Comparison of ENCODE assay signal across 10 cellular contexts in genomic region chr12:67442347-67442841, GRCh38.
A peak's percentile ranks its signal among the peaks of the same experiment; 100 is the strongest.
DNase-seq lines count a peak whose midpoint lies in the region; ATAC-seq and TF ChIP-seq lines count a peak whose summit lies in the region.
"Had no signal": no experiment of that assay in that cellular context is flagged by ENCODE, and none has a peak within 500 bp of the region (broad histone marks: within the 10 kb centered on the region; RNA-seq: fewer than 3 reads in every experiment).

No MANE protein-coding gene starts in this region.

- no peaks in the 10 kb centered on the region for H3K27me3 Mint-ChIP-seq in chondrocyte (ENCODE audit: low read depth)
- H3K27me3 Mint-ChIP-seq in naive thymus-derived CD4-positive, alpha-beta T cell = peaks cover 0 to 8% (median 0%) of the 10 kb centered on the region in 5 donors
- H3K27me3 Mint-ChIP-seq: activated naive CD8-positive, alpha-beta T cell treated with anti-CD3 and anti-CD28 coated beads, Interleukin-2, amount 10 ng/mL, durations not matched to agents 7 days and 5 days had no signal

- H3K36me3 Mint-ChIP-seq in chondrocyte (ENCODE audit: low read depth) = no peaks in the 10 kb centered on the region
- peaks cover 0 to 9% (median 3%) of the 10 kb centered on the region in 5 donors for H3K36me3 Mint-ChIP-seq in naive thymus-derived CD4-positive, alpha-beta T cell
- H3K36me3 Mint-ChIP-seq: activated naive CD8-positive, alpha-beta T cell treated with anti-CD3 and anti-CD28 coated beads, Interleukin-2, amount 10 ng/mL, durations not matched to agents 7 days and 5 days had no signal

- H3K27me3 ChIP-seq in heart left ventricle = no peaks in the 10 kb centered on the region
- H3K27me3 ChIP-seq in naive thymus-derived CD4-positive, alpha-beta T cell (ENCODE audit: control insufficient read depth in 2 of 2, insufficient read depth in 2 of 2, low read length in 2 of 2) = no peaks in the 10 kb centered on the region
- H3K27me3 ChIP-seq: uterus had no signal

- WGBS in heart left ventricle, 4 donors = 18 to 27% (median 22%) methylated on average over 11 of the region's 11 CpGs

- H3K4me1 Mint-ChIP-seq in chondrocyte (ENCODE audit: low read depth) = peaks cover 18% of the 10 kb centered on the region
- H3K4me1 Mint-ChIP-seq in naive thymus-derived CD4-positive, alpha-beta T cell = peaks cover 5 to 37% (median 29%) of the 10 kb centered on the region in 7 donors

- POLR2A ChIA-PET in naive thymus-derived CD4-positive, alpha-beta T cell (lab: Charles Lee) = interaction anchor here (0.6 to 1.9 kb wide), 4 partner anchors 99 to 205 kb away, joined by 3 to 5 read pairs (median 3); no protein-coding TSS in a partner anchor

- no peak overlapping the region for H3K4me3 Mint-ChIP-seq in chondrocyte (ENCODE audit: unreplicated experiment)
- H3K4me3 Mint-ChIP-seq in naive thymus-derived CD4-positive, alpha-beta T cell = peak overlapping the region in 1 of 10 donors; percentile 9

- H3K27ac ChIP-seq in heart left ventricle = peak overlapping the region in 9 of 12 donors; percentile 3 to 52 (median 33)
- H3K27ac ChIP-seq in naive thymus-derived CD4-positive, alpha-beta T cell (ENCODE audit: low read depth, low read length) = no peak overlapping the region

- TF ChIP-seq RAD21 in Ishikawa (IDR thresholded peaks at IDR 0.05; ENCODE audit: low read depth) = no peak

- no peak overlapping the region for H3K27ac Mint-ChIP-seq in chondrocyte (ENCODE audit: unreplicated experiment)
- peak overlapping the region in 2 of 9 donors; percentile 48 to 68 for H3K27ac Mint-ChIP-seq in naive thymus-derived CD4-positive, alpha-beta T cell

- H3K4me1 ChIP-seq in heart left ventricle = peaks cover 0 to 18% (median 11%) of the 10 kb centered on the region in 12 donors
- H3K4me1 ChIP-seq in naive thymus-derived CD4-positive, alpha-beta T cell (ENCODE audit: control insufficient read depth in 2 of 2, insufficient read depth in 2 of 2, low read length in 2 of 2) = peaks cover 5 to 7% of the 10 kb centered on the region in 2 donors

- H3K4me3 ChIP-seq in heart left ventricle = peak overlapping the region in 6 of 12 donors; percentile 3 to 49 (median 23)
- no peak overlapping the region for H3K4me3 ChIP-seq in naive thymus-derived CD4-positive, alpha-beta T cell (ENCODE audit: low read length)
- H3K4me3 ChIP-seq: uterus had no signal

- CTCF ChIA-PET in naive thymus-derived CD4-positive, alpha-beta T cell (lab: Charles Lee) = interaction anchor here (0.6 to 2.8 kb wide), 10 partner anchors 11 to 501 kb away, joined by 3 to 15 read pairs (median 3); no protein-coding TSS in a partner anchor

- no peaks in the 10 kb centered on the region for H3K36me3 ChIP-seq in heart left ventricle
- H3K36me3 ChIP-seq in naive thymus-derived CD4-positive, alpha-beta T cell (ENCODE audit: control insufficient read depth in 2 of 3, insufficient read depth in 3 of 3, low read length in 3 of 3) = no peaks in the 10 kb centered on the region
- H3K36me3 ChIP-seq: uterus had no signal

- TF ChIP-seq POLR2A in heart left ventricle (IDR thresholded peaks at IDR 0.05) = no peak

- no peaks in the 10 kb centered on the region for H3K9me3 ChIP-seq in heart left ventricle
- H3K9me3 ChIP-seq in naive thymus-derived CD4-positive, alpha-beta T cell (ENCODE audit: control insufficient read depth in 2 of 3, low read length in 3 of 3) = no peaks in the 10 kb centered on the region
- H3K9me3 ChIP-seq: uterus had no signal

- no peaks in the 10 kb centered on the region for H3K9me3 Mint-ChIP-seq in chondrocyte (ENCODE audit: low read depth)
- H3K9me3 Mint-ChIP-seq in naive thymus-derived CD4-positive, alpha-beta T cell = peaks cover 0 to 8% (median 2%) of the 10 kb centered on the region in 11 donors
- H3K9me3 Mint-ChIP-seq: activated naive CD8-positive, alpha-beta T cell treated with anti-CD3 and anti-CD28 coated beads, Interleukin-2, amount 10 ng/mL, durations not matched to agents 7 days and 5 days had no signal

- DNase-seq in NCI-H526 treated with DMSO at 0.1 percent for 48 hours (lab: John Stamatoyannopoulos, UW) (peak; percentile 30), heart left ventricle (peak in 4 of 5 donors; percentile 33 to 53 (median 40)), sciatic nerve (ENCODE audit: low spot score) (no peak), chondrocyte (ENCODE audit: low spot score) (no peak)
- DNase-seq in naive thymus-derived CD4-positive, alpha-beta T cell = no peak

- ATAC-seq in heart left ventricle (peak; percentile 33 to 73 (median 56)), sciatic nerve (peak; percentile 20), HG02885 (IDR thresholded peaks at IDR 0.05; ENCODE audit: poor library complexity, unreplicated experiment) (no peak), GM19452 (IDR thresholded peaks at IDR 0.05; ENCODE audit: unreplicated experiment) (no peak)
- no peak for ATAC-seq in naive thymus-derived CD4-positive, alpha-beta T cell

- no peak for TF ChIP-seq CTCF in heart left ventricle (IDR thresholded peaks at IDR 0.05)
- no peak for TF ChIP-seq CTCF in chondrocyte (IDR thresholded peaks at IDR 0.05)

- intact Hi-C loops in heart left ventricle (cut with DNase I) (loop anchor here (2.0 to 10.0 kb wide), 7 partner anchors 85 to 500 kb away; partner anchors contain the start of gene DYRK2 (in 6 of the 10)), sciatic nerve (cut with DNase I) (no loop called here)
- intact Hi-C loops in naive thymus-derived CD4-positive, alpha-beta T cell (cut with micrococcal nuclease) = loop anchor here (2.0 to 10.0 kb wide), 6 partner anchors 190 to 540 kb away; no protein-coding TSS in a partner anchor

- no peak for TF ChIP-seq EP300 in Ishikawa (IDR thresholded peaks at IDR 0.05; ENCODE audit: borderline replicate concordance)

TF ChIP-seq in Ishikawa, 13 proteins besides CTCF, POLR2A, EP300 and RAD21:
- TF ChIP-seq NFIC (IDR thresholded peaks at IDR 0.05) = peak; percentile 71
- TF ChIP-seq REST (IDR thresholded peaks at IDR 0.05; ENCODE audit: low read depth) = no peak

Comparison
In these comparisons a context has a peak if more than half of its experiments do, and no peak if none do; other contexts are left out.
1. DNase-seq: peak in NCI-H526 treated with DMSO at 0.1 percent for 48 hours (single experiment) and heart left ventricle (4 of 5); none in sciatic nerve (single experiment), chondrocyte (single experiment) and naive thymus-derived CD4-positive, alpha-beta T cell (0 of 9).
2. ATAC-seq: peak in heart left ventricle (4 of 4) and sciatic nerve (single experiment); none in HG02885 (single experiment), naive thymus-derived CD4-positive, alpha-beta T cell (single experiment) and GM19452 (single experiment).